ENCODE assay signal across 11 cellular contexts in the genomic region with DNA sequence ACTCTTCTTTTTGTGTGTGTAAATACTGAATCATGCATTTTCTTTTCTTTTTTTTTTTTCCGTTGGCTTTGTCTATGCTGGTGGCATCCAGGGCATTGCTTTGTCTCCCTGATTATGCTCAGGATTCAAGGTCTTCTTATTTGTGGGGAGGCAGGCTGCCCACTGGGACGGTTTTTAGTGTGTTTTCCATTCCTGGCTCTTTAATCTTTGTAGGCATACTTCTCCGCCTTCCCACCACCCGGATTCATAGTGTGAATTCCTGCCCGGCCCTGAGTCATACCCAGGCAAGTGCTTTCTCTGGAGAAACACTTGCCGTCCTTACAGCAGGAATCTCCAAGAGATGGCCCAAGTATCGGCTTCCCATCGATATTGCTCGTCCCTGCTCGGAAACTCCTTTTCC. TPM values are rescaled to one million over a fixed set of nuclear protein-coding genes. Genes with fewer than 3 reads are reported as not detected.
DNase-seq lines count a peak whose midpoint lies in the region; ATAC-seq and TF ChIP-seq lines count a peak whose summit lies in the region.
"Had no signal": no experiment of that assay in that cellular context is flagged by ENCODE, and none has a peak within 500 bp of the region (broad histone marks: within the 10 kb centered on the region; RNA-seq: fewer than 3 reads in every experiment).

No MANE protein-coding gene starts in this region.

- H3K27ac Mint-ChIP-seq in activated naive CD4-positive, alpha-beta T cell treated with anti-CD3 and anti-CD28 coated beads for 36 hours: peak overlapping the region; percentile 51
- peak overlapping the region; percentile 81 for H3K27ac Mint-ChIP-seq in activated naive CD8-positive, alpha-beta T cell
- peak overlapping the region; percentile 73 for H3K27ac Mint-ChIP-seq in type B pancreatic cell
- H3K27ac Mint-ChIP-seq: B cell; T-helper 1 cell treated with Interleukin-12 subunit alpha and Interleukin-12 subunit beta and Interleukin-4 antibody, amounts not matched to agents 30 μg/mL and 1 μg/mL, for 36 hours had no signal

- H3K4me3 Mint-ChIP-seq in activated naive CD4-positive, alpha-beta T cell treated with anti-CD3 and anti-CD28 coated beads for 36 hours: no peak overlapping the region
- no peak overlapping the region for H3K4me3 Mint-ChIP-seq in activated naive CD8-positive, alpha-beta T cell
- H3K4me3 Mint-ChIP-seq in type B pancreatic cell: peak overlapping the region; percentile 48
- H3K4me3 Mint-ChIP-seq: B cell; T-helper 1 cell treated with Interleukin-12 subunit alpha and Interleukin-12 subunit beta and Interleukin-4 antibody, amounts not matched to agents 30 μg/mL and 1 μg/mL, for 36 hours had no signal

- H2AFZ ChIP-seq in hepatocyte: no peak overlapping the region

- 82% methylated on average over 10 of the region's 10 CpGs for WGBS in hepatocyte (ENCODE audit: low lambda C conversion rate, missing lambda C conversion rate)

- H3K4me2 ChIP-seq in hepatocyte: no peak overlapping the region

- no peak for ATAC-seq in GM21786 (IDR thresholded peaks at IDR 0.05; ENCODE audit: unreplicated experiment)

- peak overlapping the region; percentile 83 for H3K27ac ChIP-seq in hepatocyte

- peaks cover 42% of the 10 kb centered on the region for H3K4me1 Mint-ChIP-seq in activated naive CD4-positive, alpha-beta T cell treated with anti-CD3 and anti-CD28 coated beads for 36 hours (ENCODE audit: low read depth)
- H3K4me1 Mint-ChIP-seq in activated naive CD8-positive, alpha-beta T cell (ENCODE audit: low read depth): peaks cover 50% of the 10 kb centered on the region
- peaks cover 8% of the 10 kb centered on the region for H3K4me1 Mint-ChIP-seq in type B pancreatic cell (ENCODE audit: unreplicated experiment)

- DNase-seq in activated naive CD4-positive, alpha-beta T cell treated with anti-CD3 and anti-CD28 coated beads for 36 hours: no peak
- no peak for DNase-seq in activated naive CD4-positive, alpha-beta T cell treated with anti-CD3 and anti-CD28 coated beads, Interleukin-2, amount 50 U/mL, for 16 hours
- DNase-seq in hepatocyte (ENCODE audit: low spot score) (peak; percentile 15), type B pancreatic cell (ENCODE audit: extremely low spot score, unreplicated experiment) (no peak), HuH-7.5 (ENCODE audit: low spot score) (no peak), NCI-H510A treated with DMSO at 0.1 percent for 48 hours (lab: John Stamatoyannopoulos, UW) (no peak)

- intact Hi-C loops in activated naive CD4-positive, alpha-beta T cell treated with anti-CD3 and anti-CD28 coated beads for 36 hours (cut with micrococcal nuclease): loop anchor here (2.0 kb wide), 1 partner anchor 53 kb away; a partner anchor contains a TSS

- H4K20me1 ChIP-seq in hepatocyte (ENCODE audit: insufficient read depth, poor library complexity, severe bottlenecking): peaks cover 7% of the 10 kb centered on the region

- no peaks in the 10 kb centered on the region for H3K27me3 ChIP-seq in hepatocyte

- TF ChIP-seq CTCF in hepatocyte (IDR thresholded peaks at IDR 0.05; ENCODE audit: poor library complexity): no peak
- TF ChIP-seq CTCF in type B pancreatic cell (conservative IDR thresholded peaks at IDR 0.05): no peak

- no peaks in the 10 kb centered on the region for H3K9me3 Mint-ChIP-seq in activated naive CD4-positive, alpha-beta T cell treated with anti-CD3 and anti-CD28 coated beads for 36 hours
- H3K9me3 Mint-ChIP-seq in activated naive CD8-positive, alpha-beta T cell (ENCODE audit: low read depth): no peaks in the 10 kb centered on the region
- H3K9me3 Mint-ChIP-seq in type B pancreatic cell: no peaks in the 10 kb centered on the region
- H3K9me3 Mint-ChIP-seq: T-helper 1 cell treated with Interleukin-12 subunit alpha and Interleukin-12 subunit beta and Interleukin-4 antibody, amounts not matched to agents 30 μg/mL and 1 μg/mL, for 36 hours had no signal

- no peaks in the 10 kb centered on the region for H3K9me3 ChIP-seq in hepatocyte (ENCODE audit: low read depth)

- H3K9me2 ChIP-seq in hepatocyte (replicated peaks; ENCODE audit: insufficient read depth): no peaks in the 10 kb centered on the region

- no peak overlapping the region for H3K4me3 ChIP-seq in hepatocyte

- no peaks in the 10 kb centered on the region for H3K36me3 ChIP-seq in hepatocyte (replicated peaks; ENCODE audit: insufficient read depth, low read depth)

- CTCF ChIA-PET in activated naive CD4-positive, alpha-beta T cell treated with anti-CD3 and anti-CD28 coated beads for 36 hours (lab: Charles Lee): no interaction called here

- H3K36me3 Mint-ChIP-seq in activated naive CD4-positive, alpha-beta T cell treated with anti-CD3 and anti-CD28 coated beads for 36 hours (ENCODE audit: low read depth): peaks cover 48% of the 10 kb centered on the region
- H3K36me3 Mint-ChIP-seq in activated naive CD8-positive, alpha-beta T cell: peaks cover 11% of the 10 kb centered on the region
- H3K36me3 Mint-ChIP-seq in type B pancreatic cell: peaks cover 32% of the 10 kb centered on the region

- peaks cover 86% of the 10 kb centered on the region for H3K79me2 ChIP-seq in hepatocyte

- H3K4me1 ChIP-seq in hepatocyte (ENCODE audit: insufficient read depth): peaks cover 19% of the 10 kb centered on the region

- no peaks in the 10 kb centered on the region for H3K27me3 Mint-ChIP-seq in activated naive CD4-positive, alpha-beta T cell treated with anti-CD3 and anti-CD28 coated beads for 36 hours (ENCODE audit: low read depth)
- no peaks in the 10 kb centered on the region for H3K27me3 Mint-ChIP-seq in activated naive CD8-positive, alpha-beta T cell
- no peaks in the 10 kb centered on the region for H3K27me3 Mint-ChIP-seq in type B pancreatic cell
- H3K27me3 Mint-ChIP-seq: B cell had no signal

RNA-seq across cellular contexts. Expression of a gene that starts 5.2 kb away (rescaled TPM):
- 10 to 100 TPM; 35.8 to 39.6 TPM for total RNA-seq in activated naive CD4-positive, alpha-beta T cell treated with anti-CD3 and anti-CD28 coated beads for 36 hours
- total RNA-seq in hepatocyte: 69.6 and 76.3 TPM in 2 replicates
- 39.4 and 48.8 TPM in 2 replicates for polyA plus RNA-seq in hepatocyte
- 69.2 and 89.1 TPM in 2 replicates for total RNA-seq in type B pancreatic cell (ENCODE audit: low replicate concordance)

RNA-seq across cellular contexts. Expression of a gene that starts 11.7 kb away (rescaled TPM):
- total RNA-seq in activated naive CD4-positive, alpha-beta T cell treated with anti-CD3 and anti-CD28 coated beads for 36 hours: 1 to 10 TPM; 3.3 to 3.8 TPM
- total RNA-seq in hepatocyte (6.3 and 7.2 TPM in 2 replicates), type B pancreatic cell (ENCODE audit: low replicate concordance) (10.2 and 10.8 TPM in 2 replicates)
- polyA plus RNA-seq in hepatocyte: 3.7 and 4.4 TPM in 2 replicates

RNA-seq across cellular contexts. Expression of a gene that starts 34.4 kb away (rescaled TPM):
- 1 to 10 TPM in 1 of 2 experiments, under 1 TPM in 1; 0.98 to 1.7 TPM for total RNA-seq in activated naive CD4-positive, alpha-beta T cell treated with anti-CD3 and anti-CD28 coated beads for 36 hours
- total RNA-seq in hepatocyte: 0.20 and 0.24 TPM in 2 replicates
- 0.12 and 1.8 TPM in 2 replicates for polyA plus RNA-seq in hepatocyte
- total RNA-seq in type B pancreatic cell (ENCODE audit: low replicate concordance): 0.36 and 0.82 TPM in 2 replicates
- total RNA-seq: H1 had no signal

RNA-seq across cellular contexts. Expression of a gene that starts 53.1 kb away (rescaled TPM):
- total RNA-seq in activated naive CD4-positive, alpha-beta T cell treated with anti-CD3 and anti-CD28 coated beads for 36 hours: 10 to 100 TPM; 20.7 to 22.3 TPM
- total RNA-seq in hepatocyte (11.4 and 18.8 TPM in 2 replicates), type B pancreatic cell (ENCODE audit: low replicate concordance) (22.9 and 25.4 TPM in 2 replicates)
- polyA plus RNA-seq in hepatocyte: 8.4 and 11.4 TPM in 2 replicates

RNA-seq across cellular contexts. Expression of a gene that starts 59.2 kb away (rescaled TPM):
- total RNA-seq in activated naive CD4-positive, alpha-beta T cell treated with anti-CD3 and anti-CD28 coated beads for 36 hours: 1 to 10 TPM; 7.2 to 8.0 TPM
- total RNA-seq in hepatocyte: 10.6 and 11.3 TPM in 2 replicates
- 6.2 and 6.9 TPM in 2 replicates for polyA plus RNA-seq in hepatocyte
- total RNA-seq in type B pancreatic cell (ENCODE audit: low replicate concordance): 9.2 and 14.0 TPM in 2 replicates
